1 cellular context compared by ENCODE assay signal in the genomic region with DNA sequence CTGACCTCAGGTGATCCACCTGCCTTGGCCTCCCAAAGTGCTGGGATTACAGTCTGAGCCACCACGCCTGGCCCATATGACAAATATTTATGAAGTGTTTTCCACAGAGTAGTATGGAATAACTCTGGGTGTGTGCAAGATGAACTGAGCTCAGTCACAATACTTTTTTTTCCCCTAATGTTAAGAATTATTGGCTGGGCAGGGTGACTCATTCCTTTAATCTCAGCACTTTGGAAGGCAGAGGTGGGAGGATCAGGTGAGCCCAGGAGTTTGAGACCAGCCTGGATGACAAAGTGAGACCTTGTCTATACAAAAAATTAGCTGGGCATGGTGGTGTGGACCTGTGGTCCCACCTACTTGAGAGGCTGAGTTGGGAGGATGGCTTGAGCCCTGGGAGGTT.
TF ChIP-seq lines count a peak whose summit lies in the region.

No MANE protein-coding gene starts in this region.

TF ChIP-seq in endothelial cell of umbilical vein, 7 proteins besides CTCF, POLR2A, EP300 and RAD21 (continued from another document):
- no peak for TF ChIP-seq EZH2 (IDR thresholded peaks at IDR 0.05; ENCODE audit: borderline replicate concordance, low read depth, low read length, severe bottlenecking)
- no peak for TF ChIP-seq POLR2AphosphoS5 (IDR thresholded peaks at IDR 0.05; ENCODE audit: insufficient read depth, low read depth, low read length)
- TF ChIP-seq MYC (IDR thresholded peaks at IDR 0.05; ENCODE audit: low read depth, low read length): no peak
- no peak for TF ChIP-seq JUN (IDR thresholded peaks at IDR 0.05; ENCODE audit: borderline replicate concordance, insufficient read depth, insufficient read length, low read depth)
- no peak for TF ChIP-seq GATA2 (IDR thresholded peaks at IDR 0.05; ENCODE audit: insufficient read depth, insufficient read length, low read depth, low read length)
- TF ChIP-seq, protein P1, sequence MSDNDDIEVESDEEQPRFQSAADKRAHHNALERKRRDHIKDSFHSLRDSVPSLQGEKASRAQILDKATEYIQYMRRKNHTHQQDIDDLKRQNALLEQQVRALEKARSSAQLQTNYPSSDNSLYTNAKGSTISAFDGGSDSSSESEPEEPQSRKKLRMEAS (IDR thresholded peaks at IDR 0.05; ENCODE audit: insufficient read depth, insufficient read length): no peak
TF ChIP-seq in endothelial cell of umbilical vein: peak in this region for 0.
